In genomic region chr16:86095131-86095752, GRCh38 we compare ENCODE assay signal across 27 cellular contexts.
"Had no signal": no experiment of that assay in that cellular context is flagged by ENCODE, and none has a peak within 500 bp of the region (broad histone marks: within the 10 kb centered on the region; RNA-seq: fewer than 3 reads in every experiment).

No MANE protein-coding gene starts in this region.

- H3K4me1 ChIP-seq: breast epithelium, colonic mucosa had no signal

- H3K4me1 Mint-ChIP-seq: activated naive CD4-positive, alpha-beta T cell treated with anti-CD3 and anti-CD28 coated beads, Interleukin-2, amount 10 ng/mL, durations not matched to agents 7 days and 5 days had no signal

- H3K36me3 Mint-ChIP-seq: activated naive CD4-positive, alpha-beta T cell treated with anti-CD3 and anti-CD28 coated beads, Interleukin-2, amount 10 ng/mL, durations not matched to agents 7 days and 5 days; naive thymus-derived CD8-positive, alpha-beta T cell had no signal

- H3K36me3 ChIP-seq: breast epithelium, colonic mucosa, thoracic aorta had no signal

- H3K9me3 ChIP-seq: breast epithelium, colonic mucosa, thoracic aorta had no signal

- H3K27ac ChIP-seq: breast epithelium, colonic mucosa, dorsolateral prefrontal cortex, SK-N-MC, thoracic aorta had no signal

- H3K4me3 ChIP-seq: breast epithelium, colonic mucosa, dorsolateral prefrontal cortex, SK-N-MC, thoracic aorta had no signal

- ATAC-seq: activated CD8-positive, alpha-beta T cell treated with anti-CD3 and anti-CD28 coated beads for 36 hours; activated naive CD8-positive, alpha-beta T cell treated with anti-CD3 and anti-CD28 coated beads, Interleukin-2, amount 50 U/mL, for 24 hours; activated T-cell treated with anti-CD3 and anti-CD28 coated beads, Interleukin-2, amount 50 U/mL, for 72 hours; effector memory CD8-positive, alpha-beta T cell; left colon; naive thymus-derived CD8-positive, alpha-beta T cell; right cardiac atrium; stimulated activated naive CD8-positive, alpha-beta T cell treated with anti-CD3 and anti-CD28 coated beads, Interleukin-15, Interleukin-2, amounts not matched to agents 100 U/mL and 50 U/mL, for 24 hours had no signal

- H3K4me3 Mint-ChIP-seq: activated CD4-positive, alpha-beta T cell treated with anti-CD3 and anti-CD28 coated beads, Interleukin-2, amount 10 ng/mL, durations not matched to agents 7 days and 5 days; activated CD8-positive, alpha-beta T cell treated with anti-CD3 and anti-CD28 coated beads for 36 hours; activated naive CD4-positive, alpha-beta T cell treated with anti-CD3 and anti-CD28 coated beads, Interleukin-2, amount 10 ng/mL, durations not matched to agents 7 days and 5 days; activated naive CD8-positive, alpha-beta T cell treated with anti-CD3 and anti-CD28 coated beads, Interleukin-2, amount 50 U/mL, for 24 hours; activated T-cell treated with anti-CD3 and anti-CD28 coated beads, Interleukin-2, amount 50 U/mL, for 72 hours; effector memory CD8-positive, alpha-beta T cell; naive thymus-derived CD8-positive, alpha-beta T cell; neural crest cell had no signal

- H3K9me3 Mint-ChIP-seq: activated CD4-positive, alpha-beta T cell treated with anti-CD3 and anti-CD28 coated beads, Interleukin-2, amount 10 ng/mL, durations not matched to agents 7 days and 5 days; activated CD8-positive, alpha-beta T cell treated with anti-CD3 and anti-CD28 coated beads for 36 hours; activated naive CD4-positive, alpha-beta T cell treated with anti-CD3 and anti-CD28 coated beads, Interleukin-2, amount 10 ng/mL, durations not matched to agents 7 days and 5 days; activated naive CD8-positive, alpha-beta T cell treated with anti-CD3 and anti-CD28 coated beads, Interleukin-2, amount 50 U/mL, for 24 hours; activated T-cell treated with anti-CD3 and anti-CD28 coated beads, Interleukin-2, amount 50 U/mL, for 72 hours; effector memory CD8-positive, alpha-beta T cell; naive thymus-derived CD8-positive, alpha-beta T cell; neural crest cell had no signal

- FAIRE-seq: endothelial cell of umbilical vein, keratinocyte had no signal

- DNase-seq: activated CD4-positive, alpha-beta T cell treated with anti-CD3 and anti-CD28 coated beads for 1 hour; activated CD4-positive, alpha-beta T cell treated with anti-CD3 and anti-CD28 coated beads, Interleukin-2, amount 10 ng/mL, durations not matched to agents 7 days and 5 days; activated CD8-positive, alpha-beta T cell treated with anti-CD3 and anti-CD28 coated beads for 36 hours; activated naive CD4-positive, alpha-beta T cell treated with anti-CD3 and anti-CD28 coated beads, Interleukin-2, amount 10 ng/mL, durations not matched to agents 7 days and 5 days; activated naive CD8-positive, alpha-beta T cell treated with anti-CD3 and anti-CD28 coated beads, Interleukin-2, amount 50 U/mL, for 24 hours; activated T-cell treated with anti-CD3 and anti-CD28 coated beads for 4 hours; activated T-cell treated with anti-CD3 and anti-CD28 coated beads, Interleukin-2, amount 50 U/mL, for 72 hours; amygdala; colonic mucosa; effector memory CD8-positive, alpha-beta T cell; hippocampal formation; mammary epithelial cell; occipital lobe; right cardiac atrium; stimulated activated CD4-positive, alpha-beta T cell treated with anti-CD3 and anti-CD28 coated beads, Interleukin-2, amount 100 ng/mL, for 48 hours; stimulated activated naive CD8-positive, alpha-beta T cell treated with anti-CD3 and anti-CD28 coated beads, Interleukin-15, Interleukin-2, amounts not matched to agents 100 U/mL and 50 U/mL, for 24 hours; T-helper 9 cell; trophoblast cell had no signal

- H3K27me3 ChIP-seq: breast epithelium, colonic mucosa had no signal

- H3K27ac Mint-ChIP-seq: activated CD4-positive, alpha-beta T cell treated with anti-CD3 and anti-CD28 coated beads, Interleukin-2, amount 10 ng/mL, durations not matched to agents 7 days and 5 days; activated CD8-positive, alpha-beta T cell treated with anti-CD3 and anti-CD28 coated beads for 36 hours; activated naive CD4-positive, alpha-beta T cell treated with anti-CD3 and anti-CD28 coated beads, Interleukin-2, amount 10 ng/mL, durations not matched to agents 7 days and 5 days; activated naive CD8-positive, alpha-beta T cell treated with anti-CD3 and anti-CD28 coated beads, Interleukin-2, amount 50 U/mL, for 24 hours; activated T-cell treated with anti-CD3 and anti-CD28 coated beads, Interleukin-2, amount 50 U/mL, for 72 hours; effector memory CD8-positive, alpha-beta T cell; naive thymus-derived CD8-positive, alpha-beta T cell had no signal
